Comparison of ENCODE assay signal across 21 cellular contexts in the genomic region with DNA sequence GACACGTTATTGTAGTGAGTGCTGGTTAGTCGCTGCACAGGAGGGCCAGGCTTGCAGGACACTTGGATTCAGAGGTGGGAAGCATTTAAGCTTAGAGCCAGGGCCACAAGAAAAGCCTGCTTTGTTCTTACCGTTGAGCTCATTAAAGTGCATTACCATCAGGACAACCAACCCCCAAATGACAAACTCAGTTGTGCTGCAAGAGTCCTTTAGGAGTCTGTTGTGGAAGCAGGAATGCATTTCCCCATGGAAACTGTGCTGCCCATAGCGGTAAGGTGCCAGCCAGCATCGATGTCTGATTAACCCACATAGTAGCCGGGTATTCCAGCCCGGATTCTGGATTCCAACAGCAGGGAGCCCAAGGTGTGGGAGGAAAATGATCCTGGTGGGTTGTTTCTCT. TPM values are rescaled to one million over a fixed set of nuclear protein-coding genes. Genes with fewer than 3 reads are reported as not detected.
A peak's percentile ranks its signal among the peaks of the same experiment; 100 is the strongest.
DNase-seq lines count a peak whose midpoint lies in the region; ATAC-seq and TF ChIP-seq lines count a peak whose summit lies in the region.
"Had no signal": no experiment of that assay in that cellular context is flagged by ENCODE, and none has a peak within 500 bp of the region (broad histone marks: within the 10 kb centered on the region; RNA-seq: fewer than 3 reads in every experiment).

No MANE protein-coding gene starts in this region.

- peaks cover 2% of the 10 kb centered on the region for H3K4me1 Mint-ChIP-seq in activated CD4-positive, alpha-beta T cell treated with anti-CD3 and anti-CD28 coated beads, Interleukin-2, amount 10 ng/mL, durations not matched to agents 24 days and 14 days
- H3K4me1 Mint-ChIP-seq in endodermal cell: peaks cover 14% of the 10 kb centered on the region

- H3K9me3 Mint-ChIP-seq in activated CD4-positive, alpha-beta T cell treated with anti-CD3 and anti-CD28 coated beads, Interleukin-2, amount 10 ng/mL, durations not matched to agents 24 days and 14 days: no peaks in the 10 kb centered on the region
- H3K9me3 Mint-ChIP-seq in endodermal cell: no peaks in the 10 kb centered on the region
- H3K9me3 Mint-ChIP-seq: H9 had no signal

- H3K27ac ChIP-seq in endodermal cell (ENCODE audit: low read depth, low read length): no peak overlapping the region

- intact Hi-C loops in activated CD4-positive, alpha-beta T cell treated with anti-CD3 and anti-CD28 coated beads, Interleukin-2, amount 10 ng/mL, durations not matched to agents 24 days and 14 days (cut with micrococcal nuclease): no loop called here
- intact Hi-C loops in left colon (cut with DNase I, micrococcal nuclease): no loop called here

- TF ChIP-seq CTCF in endodermal cell (conservative IDR thresholded peaks at IDR 0.05): no peak

- peaks cover 10% of the 10 kb centered on the region for H3K4me1 ChIP-seq in endodermal cell (ENCODE audit: control insufficient read depth, insufficient read depth, low read length)

- no peak overlapping the region for H3K4me3 ChIP-seq in endodermal cell (ENCODE audit: low read length)

- peak; percentile 42 for DNase-seq in activated CD4-positive, alpha-beta T cell treated with anti-CD3 and anti-CD28 coated beads, Interleukin-2, amount 10 ng/mL, durations not matched to agents 24 days and 14 days
- DNase-seq in activated CD4-positive, alpha-beta T cell treated with anti-CD3 and anti-CD28 coated beads for 48 hours: no peak
- peak; percentile 67 for DNase-seq in endodermal cell
- no peak for DNase-seq in left colon
- DNase-seq in NCI-H146 treated with DMSO at 0.1 percent for 48 hours (lab: John Stamatoyannopoulos, UW; ENCODE audit: unreplicated experiment): no peak
- DNase-seq in midbrain (lab: John Stamatoyannopoulos, UW): no peak
- no peak for DNase-seq in stimulated activated CD4-positive, alpha-beta T cell treated with anti-CD3 and anti-CD28 coated beads, Interleukin-4, amount 100 ng/mL, for 4 hours
- DNase-seq: COR-L47, DMS153, EL, H9, MM.1S, NCI-H1105 treated with DMSO at 0.1 percent for 48 hours, NCI-H187 treated with DMSO at 0.1 percent for 48 hours, NCI-H526 treated with DMSO at 0.1 percent for 48 hours, Right ventricle myocardium superior, SK-N-SH had no signal

- H3K9me3 ChIP-seq in endodermal cell (ENCODE audit: control insufficient read depth, low read length): no peaks in the 10 kb centered on the region
- H3K9me3 ChIP-seq: SK-N-SH had no signal

- H3K9ac ChIP-seq in endodermal cell (ENCODE audit: extremely low read depth, low read length, poor library complexity, severe bottlenecking): no peak overlapping the region
- H3K9ac ChIP-seq: SK-N-SH had no signal

- H3K4me3 Mint-ChIP-seq in activated CD4-positive, alpha-beta T cell treated with anti-CD3 and anti-CD28 coated beads, Interleukin-2, amount 10 ng/mL, durations not matched to agents 24 days and 14 days: no peak overlapping the region
- no peak overlapping the region for H3K4me3 Mint-ChIP-seq in endodermal cell
- H3K4me3 Mint-ChIP-seq: CD14-positive monocyte, H9 had no signal

- H3K27me3 ChIP-seq in endodermal cell (ENCODE audit: control insufficient read depth, insufficient read depth, low read length, poor library complexity, severe bottlenecking): no peaks in the 10 kb centered on the region

- ATAC-seq in left colon: peak; percentile 37
- ATAC-seq in HG03571 (IDR thresholded peaks at IDR 0.05; ENCODE audit: unreplicated experiment): no peak
- ATAC-seq: HepG2, Panc1 had no signal

- no peaks in the 10 kb centered on the region for H3K36me3 ChIP-seq in endodermal cell (ENCODE audit: control insufficient read depth, insufficient read depth, low read length)

- no peak overlapping the region for H3K27ac Mint-ChIP-seq in activated CD4-positive, alpha-beta T cell treated with anti-CD3 and anti-CD28 coated beads, Interleukin-2, amount 10 ng/mL, durations not matched to agents 24 days and 14 days
- H3K27ac Mint-ChIP-seq in endodermal cell: peak overlapping the region; percentile 68

- no peaks in the 10 kb centered on the region for H3K36me3 Mint-ChIP-seq in activated CD4-positive, alpha-beta T cell treated with anti-CD3 and anti-CD28 coated beads, Interleukin-2, amount 10 ng/mL, durations not matched to agents 24 days and 14 days (ENCODE audit: low read depth)
- no peaks in the 10 kb centered on the region for H3K36me3 Mint-ChIP-seq in endodermal cell (ENCODE audit: low read depth)
- H3K36me3 Mint-ChIP-seq: CD14-positive monocyte had no signal

- 40 to 46% methylated on average over 7 of the region's 7 CpGs for WGBS in endodermal cell (ENCODE audit: insufficient coverage in 1 of 2, insufficient read length in 1 of 2), 2 experiments

- H3K27me3 Mint-ChIP-seq in activated CD4-positive, alpha-beta T cell treated with anti-CD3 and anti-CD28 coated beads, Interleukin-2, amount 10 ng/mL, durations not matched to agents 24 days and 14 days: peaks cover 2% of the 10 kb centered on the region
- peaks cover 13% of the 10 kb centered on the region for H3K27me3 Mint-ChIP-seq in endodermal cell (ENCODE audit: insufficient read depth)

RNA-seq across cellular contexts. Expression of gene REEP1, which starts 23.4 kb away (rescaled TPM):
- total RNA-seq in activated CD4-positive, alpha-beta T cell treated with anti-CD3 and anti-CD28 coated beads, Interleukin-2, amount 10 ng/mL, durations not matched to agents 24 days and 14 days: 0.19 and 0.44 TPM in 2 replicates
- total RNA-seq in endodermal cell: 1 to 10 TPM; 2.9 to 3.8 TPM
- polyA plus RNA-seq in endodermal cell (2013, experiment 1 of 2): 5.9 TPM
- polyA plus RNA-seq in endodermal cell (2013, experiment 2 of 2): 4.2 TPM
- total RNA-seq in left colon: 1 to 10 TPM; 4.2 to 7.1 TPM
- polyA plus RNA-seq: CD14-positive monocyte, HepG2 had no signal

Comparison
In these comparisons a context has a peak if more than half of its experiments do, and no peak if none do; other contexts are left out.
1. DNase-seq: peak in activated CD4-positive, alpha-beta T cell treated with anti-CD3 and anti-CD28 coated beads, Interleukin-2, amount 10 ng/mL, durations not matched to agents 24 days and 14 days (single experiment) and endodermal cell (single experiment); none in activated CD4-positive, alpha-beta T cell treated with anti-CD3 and anti-CD28 coated beads for 48 hours (single experiment), left colon (0 of 2), NCI-H146 treated with DMSO at 0.1 percent for 48 hours (single experiment), midbrain (single experiment) and stimulated activated CD4-positive, alpha-beta T cell treated with anti-CD3 and anti-CD28 coated beads, Interleukin-4, amount 100 ng/mL, for 4 hours (0 of 2).